In the genomic region with DNA sequence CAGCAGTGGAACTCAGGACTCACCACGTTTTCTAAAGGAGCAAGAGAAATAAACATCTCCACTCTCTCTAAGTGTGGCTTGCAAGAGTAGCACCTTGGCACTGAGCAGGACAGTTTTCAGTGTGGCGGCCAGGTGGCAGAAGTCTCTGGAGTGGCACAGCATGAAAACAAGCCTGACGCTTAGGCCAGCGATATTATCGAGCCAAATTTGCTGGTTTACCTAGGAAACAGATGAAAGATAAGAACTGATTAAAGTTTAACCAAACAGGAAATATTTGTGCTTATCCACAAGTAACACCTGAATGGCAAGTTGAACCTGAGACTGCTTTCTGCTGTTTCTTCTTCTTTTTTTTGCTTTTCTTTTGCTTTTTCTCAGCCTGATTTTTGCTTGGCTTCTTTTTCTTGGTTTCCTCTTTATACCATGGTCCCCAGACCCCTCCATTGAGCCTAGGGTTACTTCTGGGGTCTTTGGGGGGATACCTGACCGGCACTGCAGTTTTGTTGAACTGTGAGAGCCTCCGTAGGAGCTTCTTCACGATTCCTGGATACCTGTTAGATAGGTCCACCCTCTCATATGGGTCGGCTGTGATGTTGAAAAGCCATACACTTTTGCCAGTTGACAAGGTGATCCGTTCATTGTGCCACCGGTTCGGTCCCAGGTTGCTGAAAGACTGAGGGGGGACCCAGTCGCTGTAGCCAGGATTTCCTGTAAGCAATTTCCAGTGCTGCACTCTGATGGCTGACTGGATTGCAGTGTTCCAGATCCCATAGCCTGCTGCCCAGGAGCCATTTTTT, we compare ENCODE assay signal across 8 cellular contexts.
DNase-seq lines count a peak whose midpoint lies in the region; ATAC-seq and TF ChIP-seq lines count a peak whose summit lies in the region.

No MANE protein-coding gene starts in this region.

- peak; percentile 42 for TF ChIP-seq CTCF in colonic mucosa (IDR thresholded peaks at IDR 0.05)

- DNase-seq in UCSD-AML1 (lab: John Stamatoyannopoulos, UW; ENCODE audit: unreplicated experiment) (peak; percentile 5), colonic mucosa (peak; percentile 79), AG08396 (ENCODE audit: low spot score) (no peak), Ammon's horn (ENCODE audit: low spot score) (no peak), NCI-H1048 (lab: John Stamatoyannopoulos, UW) (no peak)
- DNase-seq in stimulated activated CD4-positive, alpha-beta T cell treated with anti-CD3 and anti-CD28 coated beads, Interleukin-4, amount 100 ng/mL, for 4 hours = peak; percentile 37 to 65

- H3K4me3 ChIP-seq in colonic mucosa = no peak overlapping the region

- H3K9me3 ChIP-seq in colonic mucosa = no peaks in the 10 kb centered on the region

- ATAC-seq in GM21423 (IDR thresholded peaks at IDR 0.05; ENCODE audit: unreplicated experiment) (peak; percentile 41), SK-N-SH treated with all-trans-retinoic acid at 6 μM for 48 hours (no peak)

- H3K4me1 ChIP-seq in colonic mucosa = no peaks in the 10 kb centered on the region

- intact Hi-C loops in colonic mucosa (cut with DNase I) = no loop called here

- no peaks in the 10 kb centered on the region for H3K36me3 ChIP-seq in colonic mucosa

- peak overlapping the region in 1 of 2 donors; percentile 13 for H3K9ac ChIP-seq in colonic mucosa (ENCODE audit: low read depth in 2 of 2, low read length in 2 of 2)

- H3K27ac ChIP-seq in colonic mucosa = peak overlapping the region; percentile 23

- no peaks in the 10 kb centered on the region for H3K27me3 ChIP-seq in colonic mucosa

TF ChIP-seq in SK-N-SH treated with all-trans-retinoic acid at 6 μM for 48 hours, 23 proteins besides CTCF, POLR2A, EP300 and RAD21:
- TF ChIP-seq, protein P1, sequence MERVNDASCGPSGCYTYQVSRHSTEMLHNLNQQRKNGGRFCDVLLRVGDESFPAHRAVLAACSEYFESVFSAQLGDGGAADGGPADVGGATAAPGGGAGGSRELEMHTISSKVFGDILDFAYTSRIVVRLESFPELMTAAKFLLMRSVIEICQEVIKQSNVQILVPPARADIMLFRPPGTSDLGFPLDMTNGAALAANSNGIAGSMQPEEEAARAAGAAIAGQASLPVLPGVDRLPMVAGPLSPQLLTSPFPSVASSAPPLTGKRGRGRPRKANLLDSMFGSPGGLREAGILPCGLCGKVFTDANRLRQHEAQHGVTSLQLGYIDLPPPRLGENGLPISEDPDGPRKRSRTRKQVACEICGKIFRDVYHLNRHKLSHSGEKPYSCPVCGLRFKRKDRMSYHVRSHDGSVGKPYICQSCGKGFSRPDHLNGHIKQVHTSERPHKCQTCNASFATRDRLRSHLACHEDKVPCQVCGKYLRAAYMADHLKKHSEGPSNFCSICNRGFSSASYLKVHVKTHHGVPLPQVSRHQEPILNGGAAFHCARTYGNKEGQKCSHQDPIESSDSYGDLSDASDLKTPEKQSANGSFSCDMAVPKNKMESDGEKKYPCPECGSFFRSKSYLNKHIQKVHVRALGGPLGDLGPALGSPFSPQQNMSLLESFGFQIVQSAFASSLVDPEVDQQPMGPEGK (CRISPR knock-in tag; IDR thresholded peaks at IDR 0.05; ENCODE audit: borderline replicate concordance) = no peak
- TF ChIP-seq ARNTL (CRISPR knock-in tag; IDR thresholded peaks at IDR 0.05; ENCODE audit: borderline replicate concordance, low read depth) (no peak), ZNF70 (CRISPR knock-in tag; IDR thresholded peaks at IDR 0.05) (no peak), ZFP3 (CRISPR knock-in tag; IDR thresholded peaks at IDR 0.05) (no peak), GLIS3 (CRISPR knock-in tag; IDR thresholded peaks at IDR 0.05) (no peak), ESRRG (CRISPR knock-in tag; IDR thresholded peaks at IDR 0.05) (no peak), POU6F1 (CRISPR knock-in tag; IDR thresholded peaks at IDR 0.05; ENCODE audit: borderline replicate concordance, low read depth) (no peak), CREB5 (CRISPR knock-in tag; IDR thresholded peaks at IDR 0.05; ENCODE audit: low read depth) (no peak), TCF4 (CRISPR knock-in tag; IDR thresholded peaks at IDR 0.05; ENCODE audit: borderline replicate concordance) (no peak), SNAI2 (CRISPR knock-in tag; IDR thresholded peaks at IDR 0.05) (no peak), ZNF565 (CRISPR knock-in tag; conservative IDR thresholded peaks at IDR 0.05; ENCODE audit: low read depth) (no peak), TOX (CRISPR knock-in tag; IDR thresholded peaks at IDR 0.05; ENCODE audit: borderline replicate concordance) (no peak), ZC3H10 (CRISPR knock-in tag; IDR thresholded peaks at IDR 0.05) (no peak), CSRNP3 (CRISPR knock-in tag; IDR thresholded peaks at IDR 0.05) (no peak), ISL1 (CRISPR knock-in tag; IDR thresholded peaks at IDR 0.05) (no peak), CSDC2 (CRISPR knock-in tag; IDR thresholded peaks at IDR 0.05) (no peak), OSR1 (CRISPR knock-in tag; IDR thresholded peaks at IDR 0.05) (no peak), ZFP30 (CRISPR knock-in tag; IDR thresholded peaks at IDR 0.05) (no peak)
- TF ChIP-seq, protein P2, sequence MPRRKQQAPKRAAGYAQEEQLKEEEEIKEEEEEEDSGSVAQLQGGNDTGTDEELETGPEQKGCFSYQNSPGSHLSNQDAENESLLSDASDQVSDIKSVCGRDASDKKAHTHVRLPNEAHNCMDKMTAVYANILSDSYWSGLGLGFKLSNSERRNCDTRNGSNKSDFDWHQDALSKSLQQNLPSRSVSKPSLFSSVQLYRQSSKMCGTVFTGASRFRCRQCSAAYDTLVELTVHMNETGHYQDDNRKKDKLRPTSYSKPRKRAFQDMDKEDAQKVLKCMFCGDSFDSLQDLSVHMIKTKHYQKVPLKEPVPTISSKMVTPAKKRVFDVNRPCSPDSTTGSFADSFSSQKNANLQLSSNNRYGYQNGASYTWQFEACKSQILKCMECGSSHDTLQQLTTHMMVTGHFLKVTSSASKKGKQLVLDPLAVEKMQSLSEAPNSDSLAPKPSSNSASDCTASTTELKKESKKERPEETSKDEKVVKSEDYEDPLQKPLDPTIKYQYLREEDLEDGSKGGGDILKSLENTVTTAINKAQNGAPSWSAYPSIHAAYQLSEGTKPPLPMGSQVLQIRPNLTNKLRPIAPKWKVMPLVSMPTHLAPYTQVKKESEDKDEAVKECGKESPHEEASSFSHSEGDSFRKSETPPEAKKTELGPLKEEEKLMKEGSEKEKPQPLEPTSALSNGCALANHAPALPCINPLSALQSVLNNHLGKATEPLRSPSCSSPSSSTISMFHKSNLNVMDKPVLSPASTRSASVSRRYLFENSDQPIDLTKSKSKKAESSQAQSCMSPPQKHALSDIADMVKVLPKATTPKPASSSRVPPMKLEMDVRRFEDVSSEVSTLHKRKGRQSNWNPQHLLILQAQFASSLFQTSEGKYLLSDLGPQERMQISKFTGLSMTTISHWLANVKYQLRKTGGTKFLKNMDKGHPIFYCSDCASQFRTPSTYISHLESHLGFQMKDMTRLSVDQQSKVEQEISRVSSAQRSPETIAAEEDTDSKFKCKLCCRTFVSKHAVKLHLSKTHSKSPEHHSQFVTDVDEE (CRISPR knock-in tag; IDR thresholded peaks at IDR 0.05) = no peak

Comparison
In these comparisons a context has a peak if more than half of its experiments do, and no peak if none do; other contexts are left out.
1. DNase-seq: peak in UCSD-AML1 (single experiment), colonic mucosa (single experiment) and stimulated activated CD4-positive, alpha-beta T cell treated with anti-CD3 and anti-CD28 coated beads, Interleukin-4, amount 100 ng/mL, for 4 hours (2 of 2); none in AG08396 (single experiment), Ammon's horn (single experiment) and NCI-H1048 (single experiment).